Comparison of ENCODE assay signal across 23 cellular contexts in genomic region chr3:34178415-34178814, GRCh38.
A peak's percentile ranks its signal among the peaks of the same experiment; 100 is the strongest.
DNase-seq lines count a peak whose midpoint lies in the region; ATAC-seq lines count a peak whose summit lies in the region.
"Had no signal": no experiment of that assay in that cellular context is flagged by ENCODE, and none has a peak within 500 bp of the region (broad histone marks: within the 10 kb centered on the region; RNA-seq: fewer than 3 reads in every experiment).

No MANE protein-coding gene starts in this region.

- ATAC-seq in GM21381 (IDR thresholded peaks at IDR 0.05; ENCODE audit: unreplicated experiment) = peak; percentile 38
- no peak for ATAC-seq in HG02763 (IDR thresholded peaks at IDR 0.05; ENCODE audit: unreplicated experiment)
- ATAC-seq: left ventricle myocardium superior, T-cell had no signal

- DNase-seq in AG08396 (ENCODE audit: low spot score) (peak; percentile 6), HT1080 (ENCODE audit: low read depth) (peak; percentile 9), iris pigment epithelial cell (ENCODE audit: low read depth) (peak; percentile 36), iPS-NIHi11 (ENCODE audit: low spot score) (no peak), epidermal melanocyte (ENCODE audit: insufficient read length, low spot score) (no peak)
- DNase-seq in activated naive CD4-positive, alpha-beta T cell treated with Interleukin-2 at 50 U/mL for 16 hours = no peak
- DNase-seq: ACHN; activated CD4-positive, alpha-beta T cell treated with anti-CD3 and anti-CD28 coated beads for 48 hours; activated naive CD4-positive, alpha-beta T cell; anterior cingulate cortex; CD4-positive, CD25-positive, alpha-beta regulatory T cell; DMS53; effector memory CD4-positive, alpha-beta T cell; esophagus squamous epithelium; glutamatergic neuron; H9; left ventricle myocardium superior; NCI-H1105; OCI-M1; SIG-M5; T-cell had no signal

Comparison
In these comparisons a context has a peak if more than half of its experiments do, and no peak if none do; other contexts are left out.
1. DNase-seq: peak in AG08396 (single experiment), HT1080 (single experiment) and iris pigment epithelial cell (single experiment); none in iPS-NIHi11 (single experiment), activated naive CD4-positive, alpha-beta T cell treated with Interleukin-2 at 50 U/mL for 16 hours (single experiment) and epidermal melanocyte (single experiment).